26 cellular contexts compared by ENCODE assay signal in genomic region chr4:65023877-65024670, GRCh38.
DNase-seq lines count a peak whose midpoint lies in the region; ATAC-seq and TF ChIP-seq lines count a peak whose summit lies in the region.
"Had no signal": no experiment of that assay in that cellular context is flagged by ENCODE, and none has a peak within 500 bp of the region (broad histone marks: within the 10 kb centered on the region; RNA-seq: fewer than 3 reads in every experiment).

No MANE protein-coding gene starts in this region.

- peak in 5 of 8 donors; percentile 20 to 85 (median 74) for ATAC-seq in heart right ventricle
- peak; percentile 51 for ATAC-seq in WTC11
- ATAC-seq in natural killer cell treated with Interleukin-12 subunit alpha and Interleukin-12 subunit beta and Interleukin-15 and Interleukin-18, amount 100 ng/mL, for 72 hours = no peak
- no peak for ATAC-seq in GM21825 (IDR thresholded peaks at IDR 0.05; ENCODE audit: unreplicated experiment)
- no peak for ATAC-seq in HG02623 (IDR thresholded peaks at IDR 0.05; ENCODE audit: unreplicated experiment)
- ATAC-seq: HCT116; stimulated activated naive CD8-positive, alpha-beta T cell treated with anti-CD3 and anti-CD28 coated beads, Interleukin-15, amount 100 ng/mL, for 72 hours had no signal

- H3K4me3 Mint-ChIP-seq in WTC11 (no peak overlapping the region), mesothelial cell of epicardium (peak overlapping the region; percentile 24)
- no peak overlapping the region for H3K4me3 Mint-ChIP-seq in natural killer cell treated with Interleukin-12 subunit alpha and Interleukin-12 subunit beta and Interleukin-15 and Interleukin-18, amount 100 ng/mL, for 72 hours
- H3K4me3 Mint-ChIP-seq: B cell; CD8-positive, alpha-beta memory T cell; IgD-negative memory B cell; stimulated activated naive CD8-positive, alpha-beta T cell treated with anti-CD3 and anti-CD28 coated beads, Interleukin-15, amount 100 ng/mL, for 72 hours had no signal

- POLR2A ChIA-PET in WTC11 (lab: Charles Lee) = no interaction called here

- 56 to 60% methylated on average over 3 of the region's 3 CpGs for whole genome bisulfite sequencing in heart right ventricle, 2 donors

- H3K36me3 Mint-ChIP-seq in WTC11 = peaks cover 5% of the 10 kb centered on the region; the same call in 1 of the 2 replicates
- H3K36me3 Mint-ChIP-seq in mesothelial cell of epicardium = no peaks in the 10 kb centered on the region
- peaks cover 4% of the 10 kb centered on the region for H3K36me3 Mint-ChIP-seq in natural killer cell treated with Interleukin-12 subunit alpha and Interleukin-12 subunit beta and Interleukin-15 and Interleukin-18, amount 100 ng/mL, for 72 hours
- H3K36me3 Mint-ChIP-seq: CD8-positive, alpha-beta memory T cell; IgD-negative memory B cell had no signal

- CTCF ChIA-PET in WTC11 (lab: Charles Lee) = no interaction called here

- H3K27ac ChIP-seq in heart right ventricle = peak overlapping the region in 2 of 10 donors; percentile 41 to 46
- H3K27ac ChIP-seq in right atrium auricular region = no peak overlapping the region
- H3K27ac ChIP-seq: prostate gland had no signal

- H3K9me3 ChIP-seq in heart right ventricle (peaks cover 0 to 12% (median 0%) of the 10 kb centered on the region in 11 donors), right atrium auricular region (no peaks in the 10 kb centered on the region)
- H3K9me3 ChIP-seq: prostate gland had no signal

- H3K27me3 Mint-ChIP-seq in WTC11 (ENCODE audit: low read depth) = no peaks in the 10 kb centered on the region
- H3K27me3 Mint-ChIP-seq in mesothelial cell of epicardium (ENCODE audit: low read depth) = no peaks in the 10 kb centered on the region
- no peaks in the 10 kb centered on the region for H3K27me3 Mint-ChIP-seq in natural killer cell treated with Interleukin-12 subunit alpha and Interleukin-12 subunit beta and Interleukin-15 and Interleukin-18, amount 100 ng/mL, for 72 hours
- H3K27me3 Mint-ChIP-seq: B cell; CD8-positive, alpha-beta memory T cell; IgD-negative memory B cell; stimulated activated naive CD8-positive, alpha-beta T cell treated with anti-CD3 and anti-CD28 coated beads, Interleukin-15, amount 100 ng/mL, for 72 hours had no signal

- H3K9me3 Mint-ChIP-seq in WTC11 (peaks cover 40% of the 10 kb centered on the region), mesothelial cell of epicardium (peaks cover 16% of the 10 kb centered on the region)
- H3K9me3 Mint-ChIP-seq in natural killer cell treated with Interleukin-12 subunit alpha and Interleukin-12 subunit beta and Interleukin-15 and Interleukin-18, amount 100 ng/mL, for 72 hours = peaks cover 14% of the 10 kb centered on the region
- H3K9me3 Mint-ChIP-seq: stimulated activated naive CD8-positive, alpha-beta T cell treated with anti-CD3 and anti-CD28 coated beads, Interleukin-15, amount 100 ng/mL, for 72 hours had no signal

- H3K27ac Mint-ChIP-seq in WTC11 (no peak overlapping the region; the same call in 1 of the 2 replicates), mesothelial cell of epicardium (peak overlapping the region; percentile 81)
- no peak overlapping the region for H3K27ac Mint-ChIP-seq in natural killer cell treated with Interleukin-12 subunit alpha and Interleukin-12 subunit beta and Interleukin-15 and Interleukin-18, amount 100 ng/mL, for 72 hours
- H3K27ac Mint-ChIP-seq: B cell; CD8-positive, alpha-beta memory T cell; IgD-negative memory B cell; stimulated activated naive CD8-positive, alpha-beta T cell treated with anti-CD3 and anti-CD28 coated beads, Interleukin-15, amount 100 ng/mL, for 72 hours had no signal

- H3K4me1 ChIP-seq in heart right ventricle (no peaks in the 10 kb centered on the region), right atrium auricular region (no peaks in the 10 kb centered on the region)
- H3K4me1 ChIP-seq: prostate gland had no signal

- peaks cover 12% of the 10 kb centered on the region for H3K4me1 Mint-ChIP-seq in WTC11
- H3K4me1 Mint-ChIP-seq in mesothelial cell of epicardium = peaks cover 28% of the 10 kb centered on the region
- H3K4me1 Mint-ChIP-seq in natural killer cell treated with Interleukin-12 subunit alpha and Interleukin-12 subunit beta and Interleukin-15 and Interleukin-18, amount 100 ng/mL, for 72 hours (ENCODE audit: low read depth in 2 of 2) = no peaks in the 10 kb centered on the region
- H3K4me1 Mint-ChIP-seq: B cell; CD8-positive, alpha-beta memory T cell; IgD-negative memory B cell; stimulated activated naive CD8-positive, alpha-beta T cell treated with anti-CD3 and anti-CD28 coated beads, Interleukin-15, amount 100 ng/mL, for 72 hours had no signal

- H3K36me3 ChIP-seq in heart right ventricle = no peaks in the 10 kb centered on the region
- no peaks in the 10 kb centered on the region for H3K36me3 ChIP-seq in right atrium auricular region
- H3K36me3 ChIP-seq: prostate gland had no signal

- peak overlapping the region in 7 of 10 donors; percentile 2 to 42 (median 10) for H3K4me3 ChIP-seq in heart right ventricle
- H3K4me3 ChIP-seq in right atrium auricular region = no peak overlapping the region
- H3K4me3 ChIP-seq: lung, prostate gland had no signal

- intact Hi-C loops in heart right ventricle (cut with DNase I) = no loop called here

- DNase-seq in heart right ventricle (no peak), right atrium auricular region (ENCODE audit: low spot score) (no peak), WTC11 (ENCODE audit: low spot score) (no peak), mesothelial cell of epicardium (ENCODE audit: low spot score in 2 of 2, unreplicated experiment in 2 of 2) (no peak), activated T-cell treated with anti-CD3 and anti-CD28 coated beads for 4 hours (no peak)
- no peak for DNase-seq in natural killer cell treated with Interleukin-12 subunit alpha and Interleukin-12 subunit beta and Interleukin-15 and Interleukin-18, amount 100 ng/mL, for 72 hours (ENCODE audit: low spot score)
- DNase-seq: activated CD4-positive, alpha-beta T cell treated with anti-CD3 and anti-CD28 coated beads, Interleukin-2, amount 50 U/mL, for 4 hours; activated naive CD4-positive, alpha-beta T cell treated with Interleukin-2 at 50 U/mL for 16 hours; CD8-positive, alpha-beta memory T cell; cerebellar nuclear complex; DMS79 treated with DMSO at 0.1 percent for 48 hours; GF-D8; NCI-H1092 treated with DMSO at 0.1 percent for 48 hours; NCI-H2029; NCI-H82; small intestine; stimulated activated CD8-positive, alpha-beta memory T cell treated with anti-CD3 and anti-CD28 coated beads, Interleukin-4, amount 100 ng/mL, for 48 hours; stimulated activated naive CD8-positive, alpha-beta T cell treated with anti-CD3 and anti-CD28 coated beads, Interleukin-15, amount 100 ng/mL, for 72 hours; T-helper 9 cell had no signal

- H3K27me3 ChIP-seq in heart right ventricle (no peaks in the 10 kb centered on the region), right atrium auricular region (no peaks in the 10 kb centered on the region)

- no peak for TF ChIP-seq CTCF in heart right ventricle (IDR thresholded peaks at IDR 0.05)
- no peak for TF ChIP-seq CTCF in right atrium auricular region (IDR thresholded peaks at IDR 0.05)
- no peak for TF ChIP-seq CTCF in WTC11 (IDR thresholded peaks at IDR 0.05)
- no peak for TF ChIP-seq CTCF in mesothelial cell of epicardium (IDR thresholded peaks at IDR 0.05; ENCODE audit: unreplicated experiment)

TF ChIP-seq in WTC11, 78 proteins besides CTCF, POLR2A, EP300 and RAD21 (continues in another document):
- TF ChIP-seq ATF6 (CRISPR knock-in tag; IDR thresholded peaks at IDR 0.05) = no peak
- TF ChIP-seq, protein P1, sequence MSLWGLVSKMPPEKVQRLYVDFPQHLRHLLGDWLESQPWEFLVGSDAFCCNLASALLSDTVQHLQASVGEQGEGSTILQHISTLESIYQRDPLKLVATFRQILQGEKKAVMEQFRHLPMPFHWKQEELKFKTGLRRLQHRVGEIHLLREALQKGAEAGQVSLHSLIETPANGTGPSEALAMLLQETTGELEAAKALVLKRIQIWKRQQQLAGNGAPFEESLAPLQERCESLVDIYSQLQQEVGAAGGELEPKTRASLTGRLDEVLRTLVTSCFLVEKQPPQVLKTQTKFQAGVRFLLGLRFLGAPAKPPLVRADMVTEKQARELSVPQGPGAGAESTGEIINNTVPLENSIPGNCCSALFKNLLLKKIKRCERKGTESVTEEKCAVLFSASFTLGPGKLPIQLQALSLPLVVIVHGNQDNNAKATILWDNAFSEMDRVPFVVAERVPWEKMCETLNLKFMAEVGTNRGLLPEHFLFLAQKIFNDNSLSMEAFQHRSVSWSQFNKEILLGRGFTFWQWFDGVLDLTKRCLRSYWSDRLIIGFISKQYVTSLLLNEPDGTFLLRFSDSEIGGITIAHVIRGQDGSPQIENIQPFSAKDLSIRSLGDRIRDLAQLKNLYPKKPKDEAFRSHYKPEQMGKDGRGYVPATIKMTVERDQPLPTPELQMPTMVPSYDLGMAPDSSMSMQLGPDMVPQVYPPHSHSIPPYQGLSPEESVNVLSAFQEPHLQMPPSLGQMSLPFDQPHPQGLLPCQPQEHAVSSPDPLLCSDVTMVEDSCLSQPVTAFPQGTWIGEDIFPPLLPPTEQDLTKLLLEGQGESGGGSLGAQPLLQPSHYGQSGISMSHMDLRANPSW (CRISPR knock-in tag; conservative IDR thresholded peaks at IDR 0.05; ENCODE audit: low read depth) = no peak

Comparison
In these comparisons a context has a peak if more than half of its experiments do, and no peak if none do; other contexts are left out.
1. H3K4me3 ChIP-seq: peak in heart right ventricle (7 of 10); none in right atrium auricular region (0 of 2).
2. ATAC-seq: peak in heart right ventricle (5 of 8) and WTC11 (single experiment); none in natural killer cell treated with Interleukin-12 subunit alpha and Interleukin-12 subunit beta and Interleukin-15 and Interleukin-18, amount 100 ng/mL, for 72 hours (0 of 2), GM21825 (single experiment) and HG02623 (single experiment).